Comparison of ENCODE assay signal across 8 cellular contexts in genomic region chr10:102246261-102246660, GRCh38. TPM values are rescaled to one million over a fixed set of nuclear protein-coding genes. Genes with fewer than 3 reads are reported as not detected.
DNase-seq lines count a peak whose midpoint lies in the region; ATAC-seq and TF ChIP-seq lines count a peak whose summit lies in the region.

No MANE protein-coding gene starts in this region.

- H3K9me2 ChIP-seq in MM.1S (replicated peaks; ENCODE audit: insufficient read depth, low read length) = no peaks in the 10 kb centered on the region

- ATAC-seq in CD4-positive, CD25-positive, alpha-beta regulatory T cell (ENCODE audit: low read depth in 2 of 2) = no peak
- ATAC-seq in HG02798 (IDR thresholded peaks at IDR 0.05; ENCODE audit: poor library complexity, unreplicated experiment) = no peak

- peaks cover 9% of the 10 kb centered on the region for H3K27me3 Mint-ChIP-seq in CD4-positive, CD25-positive, alpha-beta regulatory T cell
- peaks cover 25% of the 10 kb centered on the region for H3K27me3 Mint-ChIP-seq in nephron progenitor cell (ENCODE audit: low read depth, poor library complexity)

- H3K9me3 Mint-ChIP-seq in CD4-positive, CD25-positive, alpha-beta regulatory T cell = peaks cover 0 to 3% (median 0%) of the 10 kb centered on the region in 7 donors
- H3K9me3 Mint-ChIP-seq in nephron progenitor cell = no peaks in the 10 kb centered on the region

- H3K9ac ChIP-seq in MM.1S (ENCODE audit: low read length) (peak overlapping the region; percentile 83; the same call in 1 of the 2 replicates), duodenal mucosa (ENCODE audit: low read depth in 1 of 2, low read length in 2 of 2) (peak overlapping the region; percentile 88 to 89)

- H3K4me2 ChIP-seq in MM.1S (ENCODE audit: low read depth, low read length) = peak overlapping the region; percentile 88

- peaks cover 17% of the 10 kb centered on the region for H4K20me1 ChIP-seq in MM.1S (ENCODE audit: insufficient read depth, low read length)

- peaks cover 8% of the 10 kb centered on the region for H3K36me3 Mint-ChIP-seq in CD4-positive, CD25-positive, alpha-beta regulatory T cell
- H3K36me3 Mint-ChIP-seq in nephron progenitor cell (ENCODE audit: low read depth) = peaks cover 17% of the 10 kb centered on the region

- H2AFZ ChIP-seq in MM.1S (ENCODE audit: low read length) = no peak overlapping the region

- H3K27ac ChIP-seq in CD4-positive, CD25-positive, alpha-beta regulatory T cell (ENCODE audit: insufficient read depth, low read length, poor library complexity, severe bottlenecking) = peak overlapping the region; percentile 89
- H3K27ac ChIP-seq in MM.1S (ENCODE audit: low read length) (no peak overlapping the region), duodenal mucosa (ENCODE audit: low read depth, low read length) (no peak overlapping the region)

- no peaks in the 10 kb centered on the region for H3K9me3 ChIP-seq in CD4-positive, CD25-positive, alpha-beta regulatory T cell (ENCODE audit: control insufficient read depth in 2 of 2, low read length in 2 of 2)
- H3K9me3 ChIP-seq in MM.1S (replicated peaks; ENCODE audit: insufficient read depth, low read length) = no peaks in the 10 kb centered on the region
- H3K9me3 ChIP-seq in duodenal mucosa (ENCODE audit: control insufficient read depth in 1 of 2, low read length in 2 of 2) = no peaks in the 10 kb centered on the region

- peaks cover 6% of the 10 kb centered on the region for H3K36me3 ChIP-seq in CD4-positive, CD25-positive, alpha-beta regulatory T cell (ENCODE audit: control insufficient read depth, insufficient read depth, low read length)
- H3K36me3 ChIP-seq in MM.1S (replicated peaks; ENCODE audit: insufficient read depth, low read length) (no peaks in the 10 kb centered on the region), duodenal mucosa (ENCODE audit: control insufficient read depth in 1 of 2, insufficient read depth in 2 of 2, low read length in 2 of 2) (no peaks in the 10 kb centered on the region)

- no peaks in the 10 kb centered on the region for H3F3A ChIP-seq in MM.1S (ENCODE audit: insufficient read depth, low read length)

- H3K27ac Mint-ChIP-seq in CD4-positive, CD25-positive, alpha-beta regulatory T cell = peak overlapping the region; percentile 0 to 95 (median 90)
- no peak overlapping the region for H3K27ac Mint-ChIP-seq in nephron progenitor cell

- peak overlapping the region; percentile 88 to 99 (median 98) for H3K4me3 Mint-ChIP-seq in CD4-positive, CD25-positive, alpha-beta regulatory T cell
- H3K4me3 Mint-ChIP-seq in nephron progenitor cell = peak overlapping the region; percentile 99

- H3K27me3 ChIP-seq in CD4-positive, CD25-positive, alpha-beta regulatory T cell (ENCODE audit: control insufficient read depth, insufficient read depth, low read length) = peaks cover 7% of the 10 kb centered on the region
- no peaks in the 10 kb centered on the region for H3K27me3 ChIP-seq in MM.1S (replicated peaks; ENCODE audit: insufficient read depth, low read length)
- H3K27me3 ChIP-seq in duodenal mucosa (ENCODE audit: control insufficient read depth in 1 of 2, insufficient read depth in 2 of 2, low read length in 2 of 2) = peaks cover 0 to under 1% of the 10 kb centered on the region in 2 donors

- no peak for TF ChIP-seq CTCF in MM.1S (IDR thresholded peaks at IDR 0.05; ENCODE audit: low read length)
- TF ChIP-seq CTCF in nephron progenitor cell (IDR thresholded peaks at IDR 0.05) = no peak

- DNase-seq in CD4-positive, CD25-positive, alpha-beta regulatory T cell = no peak
- DNase-seq in MM.1S (no peak), nephron progenitor cell (no peak), LoVo (ENCODE audit: low spot score) (no peak), foreskin melanocyte (no peak), inferior parietal cortex (ENCODE audit: extremely low spot score) (no peak)

- H3K4me3 ChIP-seq in CD4-positive, CD25-positive, alpha-beta regulatory T cell (ENCODE audit: low read depth, low read length) = peak overlapping the region; percentile 96
- H3K4me3 ChIP-seq in MM.1S (ENCODE audit: low read length) (peak overlapping the region; percentile 78), duodenal mucosa (ENCODE audit: low read depth in 1 of 2, low read length in 2 of 2) (peak overlapping the region; percentile 92 to 99)

- peaks cover 59% of the 10 kb centered on the region for H3K79me2 ChIP-seq in MM.1S (ENCODE audit: low read length)

- peaks cover 24 to 75% (median 46%) of the 10 kb centered on the region in 4 donors for H3K4me1 Mint-ChIP-seq in CD4-positive, CD25-positive, alpha-beta regulatory T cell
- peaks cover 46% of the 10 kb centered on the region for H3K4me1 Mint-ChIP-seq in nephron progenitor cell

- H3K4me1 ChIP-seq in CD4-positive, CD25-positive, alpha-beta regulatory T cell (ENCODE audit: control insufficient read depth, insufficient read depth, low read length, poor library complexity, severe bottlenecking) = peaks cover 53% of the 10 kb centered on the region
- H3K4me1 ChIP-seq in MM.1S (ENCODE audit: low read length) (peaks cover 25% of the 10 kb centered on the region), duodenal mucosa (ENCODE audit: control insufficient read depth in 1 of 2, insufficient read depth in 2 of 2, low read length in 2 of 2) (peaks cover 37 to 59% of the 10 kb centered on the region in 2 donors)

RNA-seq across cellular contexts. Expression of gene GBF1, which starts 0.9 kb away (rescaled TPM):
- total RNA-seq in CD4-positive, CD25-positive, alpha-beta regulatory T cell = 45.6 TPM
- polyA plus RNA-seq in CD4-positive, CD25-positive, alpha-beta regulatory T cell = 10 to 100 TPM in 1 of 4 donors, 1 to 10 TPM in 3; 8.8 to 10.1 (median 9.9) TPM

RNA-seq across cellular contexts. Expression of gene PITX3, which starts 4.9 kb away (rescaled TPM):
- not detected for total RNA-seq in CD4-positive, CD25-positive, alpha-beta regulatory T cell
- polyA plus RNA-seq in CD4-positive, CD25-positive, alpha-beta regulatory T cell = not detected

RNA-seq across cellular contexts. Expression of gene ELOVL3, which starts 20.2 kb away (rescaled TPM):
- total RNA-seq in CD4-positive, CD25-positive, alpha-beta regulatory T cell = not detected
- polyA plus RNA-seq in CD4-positive, CD25-positive, alpha-beta regulatory T cell = under 1 TPM in 1 of 4 donors, not detected in 3; 0.16 TPM
